ENCODE assay signal across 8 cellular contexts in genomic region chr2:202807431-202808138, GRCh38.
DNase-seq lines count a peak whose midpoint lies in the region; ATAC-seq and TF ChIP-seq lines count a peak whose summit lies in the region.
"Not testable (repeated sequence)": the region's sequence is repeated elsewhere in the genome, so short reads cannot be mapped to it uniquely, and the experiment has no call there.

No MANE protein-coding gene starts in this region.

- H3K36me3 ChIP-seq in RWPE2 (ENCODE audit: low read depth); kidney epithelial cell (ENCODE audit: control insufficient read depth, insufficient read depth, low read length); osteoblast (ENCODE audit: insufficient read depth, low read length): not testable (repeated sequence)

- TF ChIP-seq CTCF in RWPE2 (IDR thresholded peaks at IDR 0.05; ENCODE audit: poor library complexity, severe bottlenecking); fibroblast of pulmonary artery (IDR thresholded peaks at IDR 0.05; ENCODE audit: low read length, missing control alignments); kidney epithelial cell (IDR thresholded peaks at IDR 0.05; ENCODE audit: insufficient read depth, low read length, poor library complexity, severe bottlenecking); osteoblast (IDR thresholded peaks at IDR 0.05; ENCODE audit: extremely low read depth, low read depth, low read length): not testable (repeated sequence)

- not testable (repeated sequence) for H3K27me3 ChIP-seq in RWPE2 (ENCODE audit: insufficient read depth, poor library complexity, severe bottlenecking); kidney epithelial cell (ENCODE audit: control insufficient read depth, insufficient read depth, low read length); osteoblast (ENCODE audit: insufficient read depth, low read length)

- peak overlapping the region; percentile 29 for H3K4me2 ChIP-seq in osteoblast (ENCODE audit: insufficient read depth, low read length)

- peak in 9 of 14 donors; percentile 10 to 52 (median 28) for DNase-seq in C1 segment of cervical spinal cord (lab: John Stamatoyannopoulos, UW)
- DNase-seq in HT-29 (ENCODE audit: low spot score) = peak; percentile 41
- peak; percentile 58 for DNase-seq in RWPE2 (ENCODE audit: low spot score)
- DNase-seq in brain pericyte (ENCODE audit: low read depth, low spot score) = peak; percentile 75
- DNase-seq in fibroblast of pulmonary artery (ENCODE audit: low read depth) = peak; percentile 95
- peak; percentile 90 for DNase-seq in kidney epithelial cell (ENCODE audit: low read depth)
- DNase-seq in osteoblast (ENCODE audit: insufficient read length, low spot score, missing footprints) = not testable (repeated sequence)
- DNase-seq in superior temporal gyrus (ENCODE audit: extremely low spot score) = peak; percentile 36

- peaks cover 20% of the 10 kb centered on the region for H3K4me1 ChIP-seq in RWPE2 (ENCODE audit: insufficient read depth, poor library complexity, severe bottlenecking)
- H3K4me1 ChIP-seq in osteoblast (ENCODE audit: insufficient read depth, low read length) = peaks cover 13% of the 10 kb centered on the region

- H2AFZ ChIP-seq in osteoblast (ENCODE audit: low read length) = peak overlapping the region; percentile 73

- H4K20me1 ChIP-seq in osteoblast (ENCODE audit: insufficient read depth, low read length) = not testable (repeated sequence)

- peak; percentile 92 for ATAC-seq in RWPE2 (ENCODE audit: low read depth)

- not testable (repeated sequence) for H3K9me3 ChIP-seq in RWPE2 (ENCODE audit: severe bottlenecking); osteoblast (ENCODE audit: low read depth, low read length)

- not testable (repeated sequence) for H3K4me3 ChIP-seq in RWPE2 (ENCODE audit: severe bottlenecking); fibroblast of pulmonary artery (replicated peaks; ENCODE audit: low read depth, low read length); kidney epithelial cell (ENCODE audit: low read depth, low read length); osteoblast (ENCODE audit: insufficient read depth, low read length)

- peak overlapping the region; percentile 64 for H3K27ac ChIP-seq in RWPE2 (ENCODE audit: poor library complexity, severe bottlenecking)
- H3K27ac ChIP-seq in osteoblast (ENCODE audit: low read depth, low read length) = not testable (repeated sequence)

- not testable (repeated sequence) for H3K79me2 ChIP-seq in osteoblast (ENCODE audit: insufficient read depth, low read length)
